In genomic region chr19:1167687-1168561, GRCh38 we compare ENCODE assay signal across 1 cellular context.
TF ChIP-seq lines count a peak whose summit lies in the region.

No MANE protein-coding gene starts in this region.

TF ChIP-seq in HCT116, 20 proteins besides CTCF, POLR2A, EP300 and RAD21 (continued from another document):
- TF ChIP-seq REST (IDR thresholded peaks at IDR 0.05; ENCODE audit: low read depth) (no peak), ELF1 (IDR thresholded peaks at IDR 0.05; ENCODE audit: borderline replicate concordance, low read depth) (no peak), SRF (IDR thresholded peaks at IDR 0.05; ENCODE audit: low read depth) (no peak), ZNF274 (IDR thresholded peaks at IDR 0.05; ENCODE audit: low read depth, low read length) (no peak), CBX3 (IDR thresholded peaks at IDR 0.05; ENCODE audit: low read depth) (no peak), ZFX (IDR thresholded peaks at IDR 0.05) (no peak), FOSL1 (IDR thresholded peaks at IDR 0.05; ENCODE audit: low read depth) (no peak), POLR2AphosphoS5 (IDR thresholded peaks at IDR 0.05; ENCODE audit: low read depth, low read length) (no peak), CEBPB (IDR thresholded peaks at IDR 0.05; ENCODE audit: low read depth) (no peak), TCF7L2 (IDR thresholded peaks at IDR 0.05; ENCODE audit: borderline replicate concordance, extremely low read depth, insufficient read depth, insufficient read length) (no peak), ZBTB33 (IDR thresholded peaks at IDR 0.05; ENCODE audit: extremely low read depth, insufficient replicate concordance, low read length) (no peak), EGR1 (IDR thresholded peaks at IDR 0.05; ENCODE audit: low read depth) (no peak), YY1 (IDR thresholded peaks at IDR 0.05; ENCODE audit: extremely low read depth, insufficient replicate concordance, low read depth, low read length) (no peak), SP1 (IDR thresholded peaks at IDR 0.05; ENCODE audit: low read depth) (no peak), EZH2 (IDR thresholded peaks at IDR 0.05) (no peak)
- TF ChIP-seq, protein P1, sequence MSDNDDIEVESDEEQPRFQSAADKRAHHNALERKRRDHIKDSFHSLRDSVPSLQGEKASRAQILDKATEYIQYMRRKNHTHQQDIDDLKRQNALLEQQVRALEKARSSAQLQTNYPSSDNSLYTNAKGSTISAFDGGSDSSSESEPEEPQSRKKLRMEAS (IDR thresholded peaks at IDR 0.05), result no peak
